Comparison of ENCODE assay signal across 19 cellular contexts in the genomic region with DNA sequence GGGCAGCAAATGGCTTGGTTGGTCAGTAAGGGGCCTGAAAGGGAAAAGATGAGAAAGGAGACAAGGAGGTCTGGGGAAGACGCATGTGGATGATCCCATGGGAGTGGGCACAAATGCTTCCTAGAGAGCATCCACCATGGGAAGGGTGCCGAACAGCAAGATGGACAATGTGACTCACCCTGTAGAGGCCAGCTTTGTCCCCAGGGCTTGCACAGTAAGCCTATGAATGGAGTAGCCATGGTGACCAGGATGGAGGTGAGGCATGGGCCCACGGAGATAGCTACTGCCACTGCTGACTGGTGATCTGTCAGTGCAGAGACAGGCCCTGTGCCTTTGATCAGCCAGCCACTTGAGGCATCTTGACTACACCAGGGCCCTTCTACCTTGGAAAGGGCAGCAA.
DNase-seq lines count a peak whose midpoint lies in the region; ATAC-seq, FAIRE-seq and TF ChIP-seq lines count a peak whose summit lies in the region.
"Had no signal": no experiment of that assay in that cellular context is flagged by ENCODE, and none has a peak within 500 bp of the region (broad histone marks: within the 10 kb centered on the region; RNA-seq: fewer than 3 reads in every experiment).

No MANE protein-coding gene starts in this region.

- H3K9me3 ChIP-seq in K562 (replicated peaks; ENCODE audit: control insufficient read depth, insufficient read depth, low read depth, low read length) (no peaks in the 10 kb centered on the region), mesenchymal stem cell (ENCODE audit: control insufficient read depth, low read length) (no peaks in the 10 kb centered on the region)
- H3K9me3 ChIP-seq: BLaER1 had no signal

- H3K9ac ChIP-seq in K562 (ENCODE audit: insufficient read depth in 1 of 2, low read depth in 2 of 2, low read length in 2 of 2) (no peak overlapping the region), mesenchymal stem cell (ENCODE audit: low read length) (no peak overlapping the region)
- H3K9ac ChIP-seq: BLaER1 had no signal

- no peak overlapping the region for H2BK5ac ChIP-seq in mesenchymal stem cell (ENCODE audit: low read depth, low read length, poor library complexity, severe bottlenecking)

- H3K27ac Mint-ChIP-seq in progenitor cell of endocrine pancreas = no peak overlapping the region
- no peak overlapping the region for H3K27ac Mint-ChIP-seq in T-helper 2 cell treated with Interferon-gamma antibody and Interleukin-4, amounts not matched to agents 5 μg/mL and 100 μg/mL, for 36 hours
- H3K27ac Mint-ChIP-seq: GM23338, HFFc6 had no signal

- peaks cover 13% of the 10 kb centered on the region for H3K79me1 ChIP-seq in mesenchymal stem cell (replicated peaks; ENCODE audit: low read length, poor library complexity, severe bottlenecking)

- TF ChIP-seq RAD21 in K562 (CRISPR knock-in tag; conservative IDR thresholded peaks at IDR 0.05 in 1 of 2, IDR thresholded peaks at IDR 0.05 in 1 of 2) = no peak

- WGBS in K562 (ENCODE audit: insufficient coverage, low coverage, missing lambda C conversion rate) = 31% methylated on average over 3 of the region's 3 CpGs
- WGBS in mesenchymal stem cell = 90% methylated on average over 3 of the region's 3 CpGs

- H3K4me1 ChIP-seq in K562 (replicated peaks in 1 of 2; ENCODE audit: control insufficient read depth in 2 of 2, insufficient read depth in 2 of 2, low read length in 2 of 2) (peaks cover 0 to 5% of the 10 kb centered on the region in 2 experiments; a peak in 1 of 5 replicates), mesenchymal stem cell (ENCODE audit: control insufficient read depth, insufficient read depth, low read depth, low read length) (peaks cover 19% of the 10 kb centered on the region)

- no peak for ATAC-seq in K562
- ATAC-seq in esophagus mucosa = no peak
- ATAC-seq: GM23338, HCT116 had no signal

- POLR2A ChIA-PET in K562 (lab: Yijun Ruan, JAX) = interaction anchor here (0.7 kb wide), 1 partner anchor 114 kb away, joined by 3 read pairs; no protein-coding TSS in a partner anchor

- H2BK120ac ChIP-seq in mesenchymal stem cell (ENCODE audit: low read depth, low read length) = no peak overlapping the region

- H2AFZ ChIP-seq in K562 (ENCODE audit: low read depth, low read length) (no peak overlapping the region), mesenchymal stem cell (ENCODE audit: low read depth, low read length) (no peak overlapping the region)
- H2AFZ ChIP-seq: GM23338 had no signal

- H3K27ac ChIP-seq in K562 (ENCODE audit: extremely low read depth, low read depth, low read length) (no peak overlapping the region), mesenchymal stem cell (ENCODE audit: low read length, poor library complexity, severe bottlenecking) (no peak overlapping the region)
- H3K27ac ChIP-seq: BLaER1, HL-60 had no signal

- no peak for TF ChIP-seq EP300 in K562 (IDR thresholded peaks at IDR 0.05; ENCODE audit: low read length)

- no peak for TF ChIP-seq CTCF in K562 (IDR thresholded peaks at IDR 0.05 in 2 of 3, conservative IDR thresholded peaks at IDR 0.05 in 1 of 3; ENCODE audit: insufficient read depth in 2 of 3, low read depth in 1 of 3, low read length in 3 of 3)
- no peak for TF ChIP-seq CTCF in progenitor cell of endocrine pancreas (IDR thresholded peaks at IDR 0.05; ENCODE audit: unreplicated experiment)

- H3K9me3 Mint-ChIP-seq in progenitor cell of endocrine pancreas (ENCODE audit: low read depth) = no peaks in the 10 kb centered on the region
- H3K9me3 Mint-ChIP-seq in T-helper 2 cell treated with Interferon-gamma antibody and Interleukin-4, amounts not matched to agents 5 μg/mL and 100 μg/mL, for 36 hours = no peaks in the 10 kb centered on the region
- H3K9me3 Mint-ChIP-seq: CD14-positive monocyte; CD4-positive, alpha-beta memory T cell; GM23338; HFFc6 had no signal

- H3K27me3 ChIP-seq in K562 (ENCODE audit: control insufficient read depth in 2 of 2, insufficient read depth in 2 of 2, low read length in 2 of 2) (no peaks in the 10 kb centered on the region), mesenchymal stem cell (ENCODE audit: control insufficient read depth in 1 of 2, insufficient read depth in 1 of 2, low read length in 2 of 2) (no peaks in the 10 kb centered on the region)
- H3K27me3 ChIP-seq: BLaER1 had no signal

- H3K4ac ChIP-seq in mesenchymal stem cell (ENCODE audit: low read depth in 1 of 2, low read length in 2 of 2) = no peak overlapping the region

- intact Hi-C loops in K562 (cut with micrococcal nuclease) = loop anchor here (5.0 kb wide), 2 partner anchors 104 to 124 kb away; a partner anchor contains a TSS

- no peaks in the 10 kb centered on the region for H3K9me1 ChIP-seq in K562 (ENCODE audit: control insufficient read depth, insufficient read depth, low read length)

- peak overlapping the region; percentile 41 for H2AK5ac ChIP-seq in mesenchymal stem cell (ENCODE audit: low read length, severe bottlenecking)

- no peak overlapping the region for H4K91ac ChIP-seq in mesenchymal stem cell (ENCODE audit: low read length)

- H3K79me2 ChIP-seq in K562 (ENCODE audit: control insufficient read depth, insufficient read depth, low read length) = no peaks in the 10 kb centered on the region

- H2BK12ac ChIP-seq in mesenchymal stem cell (ENCODE audit: low read length in 2 of 2) = no peak overlapping the region

- DNase-seq in NCI-H146 (lab: John Stamatoyannopoulos, UW) (peak; percentile 16), NCI-H146 treated with DMSO at 0.1 percent for 48 hours (lab: John Stamatoyannopoulos, UW; ENCODE audit: unreplicated experiment) (no peak), K562 (ENCODE audit: extremely low read depth in 1 of 4, low spot score in 3 of 4) (no peak), mesenchymal stem cell (no peak), progenitor cell of endocrine pancreas (ENCODE audit: low spot score, unreplicated experiment) (no peak)
- DNase-seq in T-helper 2 cell treated with Interferon-gamma antibody and Interleukin-4, amounts not matched to agents 5 μg/mL and 100 μg/mL, for 36 hours (ENCODE audit: low spot score) = no peak
- DNase-seq: 8988T; Calu3; CD4-positive, alpha-beta memory T cell; DMS79; GF-D8; H7; HFFc6 had no signal

- no peaks in the 10 kb centered on the region for H3K36me3 Mint-ChIP-seq in progenitor cell of endocrine pancreas (ENCODE audit: insufficient read depth)
- H3K36me3 Mint-ChIP-seq in T-helper 2 cell treated with Interferon-gamma antibody and Interleukin-4, amounts not matched to agents 5 μg/mL and 100 μg/mL, for 36 hours (ENCODE audit: low read depth) = no peaks in the 10 kb centered on the region

- peaks cover 6% of the 10 kb centered on the region for H3K4me1 Mint-ChIP-seq in progenitor cell of endocrine pancreas (ENCODE audit: low read depth)
- H3K4me1 Mint-ChIP-seq in T-helper 2 cell treated with Interferon-gamma antibody and Interleukin-4, amounts not matched to agents 5 μg/mL and 100 μg/mL, for 36 hours (ENCODE audit: low read depth) = peaks cover 3% of the 10 kb centered on the region
- H3K4me1 Mint-ChIP-seq: CD14-positive monocyte had no signal

- no peak overlapping the region for H3K18ac ChIP-seq in mesenchymal stem cell (ENCODE audit: low read depth in 1 of 2, low read length in 2 of 2)

- peaks cover 5% of the 10 kb centered on the region; the same call in 1 of the 2 replicates for H4K20me1 ChIP-seq in K562 (replicated peaks; ENCODE audit: control insufficient read depth, insufficient read depth, low read length)
- H4K20me1 ChIP-seq: BLaER1 had no signal

- H3K4me3 ChIP-seq in K562 (no peak overlapping the region), mesenchymal stem cell (ENCODE audit: insufficient read depth in 1 of 2, low read depth in 1 of 2, low read length in 2 of 2) (no peak overlapping the region)
- H3K4me3 ChIP-seq: BLaER1, GM23338 had no signal

- no peak overlapping the region for H3K23ac ChIP-seq in mesenchymal stem cell (ENCODE audit: low read length in 2 of 2)

- no peaks in the 10 kb centered on the region for H3K27me3 Mint-ChIP-seq in progenitor cell of endocrine pancreas
- no peaks in the 10 kb centered on the region for H3K27me3 Mint-ChIP-seq in T-helper 2 cell treated with Interferon-gamma antibody and Interleukin-4, amounts not matched to agents 5 μg/mL and 100 μg/mL, for 36 hours (ENCODE audit: low read depth)
- H3K27me3 Mint-ChIP-seq: CD4-positive, alpha-beta memory T cell had no signal

- no peak overlapping the region for H3K14ac ChIP-seq in mesenchymal stem cell (ENCODE audit: low read length in 2 of 2)

- CTCF ChIA-PET in K562 (lab: Yijun Ruan, JAX; ENCODE audit: low intra/inter-chr PET ratio) = no interaction called here

- no peak for FAIRE-seq in K562 (lab: Jason Lieb, UNC)

- H2BK15ac ChIP-seq in mesenchymal stem cell (ENCODE audit: low read depth, poor library complexity, severe bottlenecking) = no peak overlapping the region

- H3K36me3 ChIP-seq in K562 (ENCODE audit: control insufficient read depth, insufficient read depth, low read length) (no peaks in the 10 kb centered on the region), mesenchymal stem cell (ENCODE audit: control insufficient read depth in 1 of 2, insufficient read depth in 2 of 2, low read depth in 1 of 2, low read length in 2 of 2) (peaks cover 0 to 3% of the 10 kb centered on the region in 2 experiments)
- H3K36me3 ChIP-seq: BLaER1 had no signal

- no TSS peak for BruUV-seq in K562 (replicated peaks; lab: Mats Ljungman, UMichigan)

- H4K8ac ChIP-seq in mesenchymal stem cell (ENCODE audit: low read length) = no peak overlapping the region

- no peak overlapping the region for H3K4me3 Mint-ChIP-seq in progenitor cell of endocrine pancreas (ENCODE audit: low read depth)
- H3K4me3 Mint-ChIP-seq in T-helper 2 cell treated with Interferon-gamma antibody and Interleukin-4, amounts not matched to agents 5 μg/mL and 100 μg/mL, for 36 hours = no peak overlapping the region
- H3K4me3 Mint-ChIP-seq: CD14-positive monocyte; CD4-positive, alpha-beta memory T cell; GM23338; HFFc6 had no signal

- in situ Hi-C loops in K562 (cut with MboI) = loop anchor here (25.0 kb wide), 1 partner anchor 211 kb away; no protein-coding TSS in a partner anchor

- no peak for TF ChIP-seq POLR2A in K562 (conservative IDR thresholded peaks at IDR 0.05)

- H3K4me2 ChIP-seq in K562 (ENCODE audit: insufficient read depth, low read length) (no peak overlapping the region), mesenchymal stem cell (ENCODE audit: low read length, poor library complexity, severe bottlenecking) (no peak overlapping the region)
- H3K4me2 ChIP-seq: BLaER1, GM23338 had no signal

TF ChIP-seq in K562, 482 proteins besides CTCF, POLR2A, EP300 and RAD21:
- TF ChIP-seq RFX1 (IDR thresholded peaks at IDR 0.05) (peak; percentile 27), JUND (IDR thresholded peaks at IDR 0.05; ENCODE audit: borderline replicate concordance, low read depth, low read length) (no peak), JUND (tag; IDR thresholded peaks at IDR 0.05; ENCODE audit: borderline replicate concordance, low read depth, low read length) (no peak)
